Comparison of ENCODE assay signal across 8 cellular contexts in the genomic region with DNA sequence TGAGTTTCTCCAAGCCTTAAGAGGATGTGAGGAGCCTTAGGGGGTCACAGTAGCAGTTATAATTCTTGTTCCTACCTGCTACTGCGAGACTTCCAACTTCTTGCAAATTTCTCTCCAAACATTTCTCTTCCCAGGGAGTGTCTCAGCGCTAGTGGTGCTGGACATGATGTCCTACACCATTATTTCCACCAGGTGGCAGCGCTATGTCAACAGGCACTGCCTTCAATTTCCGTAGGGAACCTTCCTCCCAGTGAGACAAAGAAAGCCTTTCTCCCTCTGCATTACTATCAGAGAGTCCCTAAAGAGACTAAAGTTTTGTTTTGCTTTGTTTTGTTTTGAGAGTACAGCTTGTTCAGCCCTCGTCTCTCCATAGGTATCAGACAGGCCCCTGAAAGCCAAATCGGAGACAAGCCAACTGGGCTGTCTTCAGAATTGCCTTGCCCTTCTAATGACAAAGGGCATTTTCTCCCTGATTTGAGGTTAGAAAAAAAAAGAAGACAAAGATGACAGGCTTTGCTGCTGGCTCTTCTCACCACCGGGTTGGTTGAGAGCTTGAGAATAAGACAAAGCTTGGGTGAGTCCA. TPM values are rescaled to one million over a fixed set of nuclear protein-coding genes. Genes with fewer than 3 reads are reported as not detected.
DNase-seq lines count a peak whose midpoint lies in the region; ATAC-seq, FAIRE-seq and TF ChIP-seq lines count a peak whose summit lies in the region.

No MANE protein-coding gene starts in this region.

- H3F3A ChIP-seq in OCI-LY1 (ENCODE audit: insufficient read depth, low read length) = no peaks in the 10 kb centered on the region

- TF ChIP-seq CTCF in A549 (IDR thresholded peaks at IDR 0.05) = peak; percentile 73
- TF ChIP-seq CTCF in GM12874 (IDR thresholded peaks at IDR 0.05; ENCODE audit: insufficient read depth, low read depth, low read length) = peak; percentile 71
- peak; percentile 94 for TF ChIP-seq CTCF in OCI-LY1 (IDR thresholded peaks at IDR 0.05; ENCODE audit: low read length)
- peak; percentile 46 to 83 (median 50) for TF ChIP-seq CTCF in ovary (IDR thresholded peaks at IDR 0.05)

- H3K4me3 ChIP-seq in A549 = no peak overlapping the region
- peak overlapping the region; percentile 2; the same call in 1 of the 2 replicates for H3K4me3 ChIP-seq in HUES64 (ENCODE audit: low read length)
- H3K4me3 ChIP-seq in OCI-LY1 (ENCODE audit: low read depth, low read length, poor library complexity, severe bottlenecking) = no peak overlapping the region
- no peak overlapping the region for H3K4me3 ChIP-seq in ovary

- H3K27ac ChIP-seq in A549 (no peak overlapping the region), HUES64 (ENCODE audit: low read depth, low read length) (peak overlapping the region; percentile 3; the same call in 1 of the 2 replicates), OCI-LY1 (ENCODE audit: low read depth, low read length, poor library complexity, severe bottlenecking) (no peak overlapping the region), ovary (no peak overlapping the region)

- H3K9me3 Mint-ChIP-seq in activated naive CD8-positive, alpha-beta T cell treated with anti-CD3 and anti-CD28 coated beads for 36 hours = no peaks in the 10 kb centered on the region

- H3K9me3 ChIP-seq in A549 (no peaks in the 10 kb centered on the region), HUES64 (ENCODE audit: insufficient read depth, low read depth, low read length) (no peaks in the 10 kb centered on the region), OCI-LY1 (ENCODE audit: low read length) (no peaks in the 10 kb centered on the region), ovary (no peaks in the 10 kb centered on the region)

- H3K4me3 Mint-ChIP-seq in activated naive CD8-positive, alpha-beta T cell treated with anti-CD3 and anti-CD28 coated beads for 36 hours = no peak overlapping the region

- H3K4me2 ChIP-seq in A549 (no peak overlapping the region), OCI-LY1 (ENCODE audit: low read length) (no peak overlapping the region)

- H4K20me1 ChIP-seq in OCI-LY1 (ENCODE audit: insufficient read depth, low read length) = no peaks in the 10 kb centered on the region

- TF ChIP-seq RAD21 in A549 (conservative IDR thresholded peaks at IDR 0.05 in 1 of 2, IDR thresholded peaks at IDR 0.05 in 1 of 2) = peak; percentile 47 to 57

- DNase-seq in A549 (ENCODE audit: low read depth in 1 of 2, low spot score in 1 of 2) (peak; percentile 69 to 79), glomerular visceral epithelial cell (ENCODE audit: extremely low spot score) (peak; percentile 66), ovary (peak; percentile 53 to 72 (median 64))
- peak; percentile 31 for DNase-seq in activated naive CD8-positive, alpha-beta T cell treated with anti-CD3 and anti-CD28 coated beads for 36 hours

- CTCF ChIA-PET in A549 (lab: Yijun Ruan, JAX) = interaction anchor here (0.6 to 10.7 kb wide), 22 partner anchors 9 to 350 kb away, joined by 3 to 171 read pairs (median 3); a partner anchor contains a TSS

- ATAC-seq in A549 (peak; percentile 94 to 97), GM19328 (IDR thresholded peaks at IDR 0.05; ENCODE audit: unreplicated experiment) (no peak)

- intact Hi-C loops in ovary (cut with DNase I) = no loop called here

- WGBS in A549 (ENCODE audit: missing lambda C conversion rate) = 16% methylated on average over 7 of the region's 7 CpGs
- WGBS in HUES64 = 14% methylated on average over 7 of the region's 7 CpGs
- 8 to 15% (median 14%) methylated on average over 7 of the region's 7 CpGs for WGBS in ovary, 3 donors

- TF ChIP-seq POLR2A in A549 (IDR thresholded peaks at IDR 0.05; ENCODE audit: low read length) (no peak), ovary (IDR thresholded peaks at IDR 0.05) (no peak)

- no peaks in the 10 kb centered on the region for H3K9me2 ChIP-seq in OCI-LY1 (ENCODE audit: low read depth, low read length)

- H3K4me1 ChIP-seq in A549 (peaks cover 9% of the 10 kb centered on the region; the same call in 2 of the 3 replicates), HUES64 (ENCODE audit: insufficient read depth, low read length) (peaks cover 15% of the 10 kb centered on the region), OCI-LY1 (ENCODE audit: insufficient read depth, low read length, severe bottlenecking) (peaks cover 7% of the 10 kb centered on the region), ovary (ENCODE audit: insufficient read depth) (peaks cover 3% of the 10 kb centered on the region)

- TF ChIP-seq EP300 in A549 (IDR thresholded peaks at IDR 0.05) (no peak), ovary (IDR thresholded peaks at IDR 0.05) (no peak)

- H3K27me3 Mint-ChIP-seq in activated naive CD8-positive, alpha-beta T cell treated with anti-CD3 and anti-CD28 coated beads for 36 hours = no peaks in the 10 kb centered on the region

- H3K27me3 ChIP-seq in HUES64 (ENCODE audit: insufficient read depth, low read length) (no peaks in the 10 kb centered on the region; the same call in 1 of the 2 replicates), OCI-LY1 (ENCODE audit: insufficient read depth, low read length) (no peaks in the 10 kb centered on the region), ovary (no peaks in the 10 kb centered on the region)

- no peaks in the 10 kb centered on the region for H3K79me2 ChIP-seq in OCI-LY1 (ENCODE audit: insufficient read depth, low read length)

- POLR2A ChIA-PET in A549 (lab: Yijun Ruan, JAX) = no interaction called here

- H3K9ac ChIP-seq in HUES64 (ENCODE audit: low read depth, low read length) (peak overlapping the region; percentile 28; the same call in 1 of the 2 replicates), OCI-LY1 (ENCODE audit: low read length) (no peak overlapping the region)

- no peaks in the 10 kb centered on the region for H3K36me3 ChIP-seq in HUES64 (ENCODE audit: insufficient read depth, low read length)
- H3K36me3 ChIP-seq in OCI-LY1 (ENCODE audit: insufficient read depth, low read length) = no peaks in the 10 kb centered on the region
- no peaks in the 10 kb centered on the region for H3K36me3 ChIP-seq in ovary

- H3K27ac Mint-ChIP-seq in activated naive CD8-positive, alpha-beta T cell treated with anti-CD3 and anti-CD28 coated beads for 36 hours = no peak overlapping the region

- peaks cover 6% of the 10 kb centered on the region for H3K4me1 Mint-ChIP-seq in activated naive CD8-positive, alpha-beta T cell treated with anti-CD3 and anti-CD28 coated beads for 36 hours

- no peak for FAIRE-seq in A549 (lab: Jason Lieb, UNC)

- no peak overlapping the region for H2AFZ ChIP-seq in OCI-LY1 (ENCODE audit: low read length)

- H3K36me3 Mint-ChIP-seq in activated naive CD8-positive, alpha-beta T cell treated with anti-CD3 and anti-CD28 coated beads for 36 hours = peaks cover 2% of the 10 kb centered on the region

TF ChIP-seq in A549, 52 proteins besides CTCF, POLR2A, EP300 and RAD21:
- TF ChIP-seq, protein P1, sequence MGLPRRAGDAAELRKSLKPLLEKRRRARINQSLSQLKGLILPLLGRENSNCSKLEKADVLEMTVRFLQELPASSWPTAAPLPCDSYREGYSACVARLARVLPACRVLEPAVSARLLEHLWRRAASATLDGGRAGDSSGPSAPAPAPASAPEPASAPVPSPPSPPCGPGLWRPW (IDR thresholded peaks at IDR 0.05) = no peak
- peak; percentile 59 for TF ChIP-seq SMC3 (IDR thresholded peaks at IDR 0.05)
- TF ChIP-seq ZSCAN20 (CRISPR knock-in tag; IDR thresholded peaks at IDR 0.05) = no peak
- TF ChIP-seq, protein P2, sequence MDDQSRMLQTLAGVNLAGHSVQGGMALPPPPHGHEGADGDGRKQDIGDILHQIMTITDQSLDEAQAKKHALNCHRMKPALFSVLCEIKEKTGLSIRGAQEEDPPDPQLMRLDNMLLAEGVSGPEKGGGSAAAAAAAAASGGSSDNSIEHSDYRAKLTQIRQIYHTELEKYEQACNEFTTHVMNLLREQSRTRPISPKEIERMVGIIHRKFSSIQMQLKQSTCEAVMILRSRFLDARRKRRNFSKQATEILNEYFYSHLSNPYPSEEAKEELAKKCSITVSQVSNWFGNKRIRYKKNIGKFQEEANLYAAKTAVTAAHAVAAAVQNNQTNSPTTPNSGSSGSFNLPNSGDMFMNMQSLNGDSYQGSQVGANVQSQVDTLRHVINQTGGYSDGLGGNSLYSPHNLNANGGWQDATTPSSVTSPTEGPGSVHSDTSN (IDR thresholded peaks at IDR 0.05) = no peak
- TF ChIP-seq CHD4 (IDR thresholded peaks at IDR 0.05; ENCODE audit: borderline replicate concordance) = no peak
- TF ChIP-seq, protein P3, sequence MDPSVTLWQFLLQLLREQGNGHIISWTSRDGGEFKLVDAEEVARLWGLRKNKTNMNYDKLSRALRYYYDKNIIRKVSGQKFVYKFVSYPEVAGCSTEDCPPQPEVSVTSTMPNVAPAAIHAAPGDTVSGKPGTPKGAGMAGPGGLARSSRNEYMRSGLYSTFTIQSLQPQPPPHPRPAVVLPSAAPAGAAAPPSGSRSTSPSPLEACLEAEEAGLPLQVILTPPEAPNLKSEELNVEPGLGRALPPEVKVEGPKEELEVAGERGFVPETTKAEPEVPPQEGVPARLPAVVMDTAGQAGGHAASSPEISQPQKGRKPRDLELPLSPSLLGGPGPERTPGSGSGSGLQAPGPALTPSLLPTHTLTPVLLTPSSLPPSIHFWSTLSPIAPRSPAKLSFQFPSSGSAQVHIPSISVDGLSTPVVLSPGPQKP (IDR thresholded peaks at IDR 0.05; ENCODE audit: low read depth, low read length) = no peak

RNA-seq across cellular contexts. Expression of a gene that starts 44.2 kb away (rescaled TPM):
- polyA plus RNA-seq in A549 (2011; rRNA removed) = 39.9 and 69.7 TPM in 2 replicates
- polyA plus RNA-seq in A549 (2012; cell fraction: cytosol; rRNA removed) = 39.9 and 41.3 TPM in 2 replicates
- polyA plus RNA-seq in A549 (2012; cell fraction: nucleus; rRNA removed) = 12.4 and 17.4 TPM in 2 replicates
- 77.5 to 84.2 TPM (median 79.6 TPM) in 3 replicates for polyA plus RNA-seq in A549 (2017; fragmentation: RNase III; extraction: RNeasy Plus Mini Kit Qiagen cat#74134 plus additional on column Dnase treatment)
- 8.7 and 8.8 TPM in 2 replicates for polyA minus RNA-seq in A549 (2011; rRNA and poly(A)+ RNA removed)
- polyA plus RNA-seq in HUES64 (2013, experiment 1 of 2) = 69.9 TPM
- polyA plus RNA-seq in HUES64 (2013, experiment 2 of 2) = 69.5 TPM
- 10 to 100 TPM; 91.4 to 93.3 TPM for total RNA-seq in activated naive CD8-positive, alpha-beta T cell treated with anti-CD3 and anti-CD28 coated beads for 36 hours
- total RNA-seq in ovary = 10 to 100 TPM; 17.9 to 31.8 (median 22.0) TPM
- polyA plus RNA-seq in ovary = 10 to 100 TPM; 32.3 to 36.1 TPM

RNA-seq across cellular contexts. Expression of a gene that starts 45.8 kb away (rescaled TPM):
- 608 and 654 TPM in 2 replicates for polyA plus RNA-seq in A549 (2011; rRNA removed)
- 291 and 297 TPM in 2 replicates for polyA plus RNA-seq in A549 (2012; cell fraction: cytosol; rRNA removed)
- polyA plus RNA-seq in A549 (2012; cell fraction: nucleus; rRNA removed) = 219 and 296 TPM in 2 replicates
- polyA plus RNA-seq in A549 (2017; fragmentation: RNase III; extraction: RNeasy Plus Mini Kit Qiagen cat#74134 plus additional on column Dnase treatment) = 134 to 159 TPM (median 140 TPM) in 3 replicates
- polyA minus RNA-seq in A549 (2011; rRNA and poly(A)+ RNA removed) = 724 and 778 TPM in 2 replicates
- polyA plus RNA-seq in HUES64 (2013, experiment 1 of 2) = 144 TPM
- polyA plus RNA-seq in HUES64 (2013, experiment 2 of 2) = 132 TPM
- 100 to 1,000 TPM; 366 to 384 TPM for total RNA-seq in activated naive CD8-positive, alpha-beta T cell treated with anti-CD3 and anti-CD28 coated beads for 36 hours
- total RNA-seq in ovary = 100 to 1,000 TPM in 1 of 7 donors, 10 to 100 TPM in 6; 41.0 to 253 (median 55.3) TPM
- 10 to 100 TPM; 35.0 to 86.8 TPM for polyA plus RNA-seq in ovary
